ENCODE assay signal across 20 cellular contexts in the genomic region with DNA sequence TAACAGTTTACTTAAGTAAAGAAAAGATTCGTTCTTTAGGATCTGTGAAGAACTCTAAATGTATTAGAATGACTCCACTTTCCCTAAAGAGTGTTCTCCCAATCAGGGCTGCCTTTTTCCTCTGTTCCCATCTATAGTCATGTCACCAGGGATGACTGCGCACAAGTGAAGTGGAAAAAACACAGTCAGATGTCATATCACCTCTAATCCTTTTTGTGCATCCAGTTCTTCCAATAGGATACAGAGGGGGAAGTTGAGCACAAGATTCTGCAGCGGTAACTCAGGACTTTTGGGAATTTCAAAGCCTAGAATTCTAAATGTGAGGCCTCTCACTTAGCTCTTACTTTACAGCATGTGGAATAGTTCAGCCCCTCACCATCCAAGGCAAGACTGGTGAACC.
"Had no signal": no experiment of that assay in that cellular context is flagged by ENCODE, and none has a peak within 500 bp of the region (broad histone marks: within the 10 kb centered on the region; RNA-seq: fewer than 3 reads in every experiment).

No MANE protein-coding gene starts in this region.

- H3K9ac ChIP-seq: SK-N-SH had no signal

- H3K4me2 ChIP-seq: SK-N-SH had no signal

- H3K27ac ChIP-seq: HL-60, RWPE1 had no signal

- H3K9me3 ChIP-seq: SK-N-SH had no signal

- DNase-seq: KBM-7, MV-4-11, NCI-H1048, NCI-H1105, NCI-H1417, NCI-H1436 treated with DMSO at 0.1 percent for 48 hours, NCI-H1694 treated with DMSO at 0.1 percent for 48 hours, NCI-H1930, NCI-H2081, NCI-H2107, NCI-H2227 treated with DMSO at 0.1 percent for 48 hours, NCI-H524, NCI-H526 treated with DMSO at 0.1 percent for 48 hours, NCI-H774, PC-3, SHP77, SK-N-SH had no signal

- ATAC-seq: Panc1, PC-3 had no signal
